In the genomic region with DNA sequence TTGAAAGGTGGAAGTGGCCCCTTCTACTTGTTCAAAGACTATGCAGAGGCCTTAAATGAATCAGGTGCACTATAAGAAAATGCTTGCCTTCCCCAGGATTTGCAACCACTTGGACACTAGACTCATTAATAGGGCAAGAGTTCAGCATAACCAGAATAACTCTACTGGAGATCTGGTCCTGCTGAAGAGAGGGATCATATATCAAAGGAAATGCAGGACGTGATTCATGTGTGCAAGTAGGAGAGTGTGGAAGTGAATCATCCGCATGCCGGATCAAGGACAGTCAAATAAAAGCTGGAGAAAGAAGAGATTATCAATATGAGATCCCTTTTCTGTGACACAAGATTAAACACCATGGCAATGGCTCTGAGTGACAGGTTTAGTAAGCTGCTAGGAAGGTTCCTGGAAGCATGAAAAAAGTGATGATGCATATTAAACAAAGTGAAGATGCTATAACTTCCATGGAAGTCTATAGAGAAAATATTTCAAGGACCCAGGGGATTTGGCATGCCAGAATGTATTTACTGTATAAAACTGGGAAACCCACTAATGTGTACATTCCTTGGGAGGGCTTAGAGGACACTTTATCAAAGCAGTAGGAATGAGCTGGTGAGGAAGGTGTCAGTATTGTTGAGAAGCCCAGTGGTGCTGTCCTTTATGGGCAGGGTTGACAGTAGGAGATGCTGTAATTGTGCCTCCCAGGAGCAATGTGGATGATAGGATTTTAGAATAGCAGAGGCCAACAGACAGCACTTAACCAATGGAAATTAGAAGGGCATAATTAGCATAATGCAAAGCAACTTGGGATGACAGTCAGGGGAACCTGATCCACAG, we compare ENCODE assay signal across 2 cellular contexts.
TF ChIP-seq lines count a peak whose summit lies in the region.

No MANE protein-coding gene starts in this region.

TF ChIP-seq in IMR-90, 13 proteins besides CTCF, POLR2A, EP300 and RAD21:
- TF ChIP-seq MAFK (IDR thresholded peaks at IDR 0.05; ENCODE audit: low read depth, low read length) (peak; percentile 23; the same call in 1 of the 2 replicates), RCOR1 (IDR thresholded peaks at IDR 0.05; ENCODE audit: insufficient replicate concordance, low read length) (peak; percentile 70), FOS (IDR thresholded peaks at IDR 0.05; ENCODE audit: low read depth, low read length) (peak; percentile 77; the same call in 1 of the 2 replicates), CEBPB (IDR thresholded peaks at IDR 0.05; ENCODE audit: low read depth, low read length) (no peak), BHLHE40 (IDR thresholded peaks at IDR 0.05; ENCODE audit: low read depth, low read length) (peak; percentile 93), SMC3 (IDR thresholded peaks at IDR 0.05; ENCODE audit: low read depth, low read length) (no peak)

TF ChIP-seq in HepG2, 621 proteins besides CTCF, POLR2A, EP300 and RAD21 (continues in another document):
- TF ChIP-seq, protein P1, sequence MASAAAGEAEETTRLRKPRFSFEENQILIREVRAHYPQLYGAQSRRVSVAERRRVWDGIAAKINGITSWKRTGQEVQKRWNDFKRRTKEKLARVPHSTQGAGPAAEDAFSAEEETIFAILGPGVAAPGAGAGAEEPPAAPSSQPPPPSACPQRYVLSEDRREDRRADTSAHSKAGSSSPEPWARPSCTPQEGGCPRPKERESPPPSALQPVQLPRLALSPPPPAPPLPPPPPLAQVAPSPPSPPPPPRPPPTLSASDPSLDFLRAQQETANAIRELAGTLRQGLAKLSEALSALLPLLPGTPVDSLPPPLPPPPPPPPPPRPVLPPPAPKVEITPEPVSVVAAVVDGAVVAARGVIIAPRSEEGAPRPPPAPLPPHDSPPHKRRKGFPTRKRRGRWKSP (CRISPR knock-in tag; IDR thresholded peaks at IDR 0.05), result peak; percentile 64; the same call in 1 of the 2 replicates
- TF ChIP-seq MATR3 (CRISPR knock-in tag; IDR thresholded peaks at IDR 0.05), result no peak
- no peak for TF ChIP-seq SRSF4 (IDR thresholded peaks at IDR 0.05; ENCODE audit: low read depth, low read length, poor library complexity, severe bottlenecking)
- 0 out of 2 replicates have a peak, but pooled peaks have one; percentile 17 for TF ChIP-seq ZNF3 (CRISPR knock-in tag; IDR thresholded peaks at IDR 0.05)
- peak; percentile 50; the same call in 1 of the 2 replicates for TF ChIP-seq POLR2G (IDR thresholded peaks at IDR 0.05; ENCODE audit: low read depth, low read length)
- no peak for TF ChIP-seq ZSCAN20 (CRISPR knock-in tag; IDR thresholded peaks at IDR 0.05; ENCODE audit: borderline replicate concordance)
- TF ChIP-seq, protein P2, sequence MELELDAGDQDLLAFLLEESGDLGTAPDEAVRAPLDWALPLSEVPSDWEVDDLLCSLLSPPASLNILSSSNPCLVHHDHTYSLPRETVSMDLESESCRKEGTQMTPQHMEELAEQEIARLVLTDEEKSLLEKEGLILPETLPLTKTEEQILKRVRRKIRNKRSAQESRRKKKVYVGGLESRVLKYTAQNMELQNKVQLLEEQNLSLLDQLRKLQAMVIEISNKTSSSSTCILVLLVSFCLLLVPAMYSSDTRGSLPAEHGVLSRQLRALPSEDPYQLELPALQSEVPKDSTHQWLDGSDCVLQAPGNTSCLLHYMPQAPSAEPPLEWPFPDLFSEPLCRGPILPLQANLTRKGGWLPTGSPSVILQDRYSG (CRISPR knock-in tag; IDR thresholded peaks at IDR 0.05), result 0 out of 2 replicates have a peak, but pooled peaks have one; percentile 55
- no peak for TF ChIP-seq ARNT2 (CRISPR knock-in tag; IDR thresholded peaks at IDR 0.05; ENCODE audit: low read depth)
- TF ChIP-seq ZNF746 (CRISPR knock-in tag; IDR thresholded peaks at IDR 0.05), result no peak
- TF ChIP-seq ELF3 (CRISPR knock-in tag; IDR thresholded peaks at IDR 0.05), result peak; percentile 50; the same call in 1 of the 2 replicates
- TF ChIP-seq KAT8 (CRISPR knock-in tag; IDR thresholded peaks at IDR 0.05), result peak; percentile 62
- TF ChIP-seq MBD4 (IDR thresholded peaks at IDR 0.05; ENCODE audit: borderline replicate concordance, low read length), result peak; percentile 84; the same call in 1 of the 2 replicates
- TF ChIP-seq JUND (CRISPR knock-in tag; IDR thresholded peaks at IDR 0.05), result peak; percentile 93
- no peak for TF ChIP-seq KDM5A (IDR thresholded peaks at IDR 0.05; ENCODE audit: borderline replicate concordance, low read length)
- TF ChIP-seq PHF8 (CRISPR knock-in tag; IDR thresholded peaks at IDR 0.05), result no peak
- peak; percentile 80 for TF ChIP-seq CREM (IDR thresholded peaks at IDR 0.05)
- TF ChIP-seq CREM (CRISPR knock-in tag; IDR thresholded peaks at IDR 0.05), result no peak
- TF ChIP-seq TBX3 (IDR thresholded peaks at IDR 0.05; ENCODE audit: borderline replicate concordance), result peak; percentile 84
- TF ChIP-seq, protein P3, sequence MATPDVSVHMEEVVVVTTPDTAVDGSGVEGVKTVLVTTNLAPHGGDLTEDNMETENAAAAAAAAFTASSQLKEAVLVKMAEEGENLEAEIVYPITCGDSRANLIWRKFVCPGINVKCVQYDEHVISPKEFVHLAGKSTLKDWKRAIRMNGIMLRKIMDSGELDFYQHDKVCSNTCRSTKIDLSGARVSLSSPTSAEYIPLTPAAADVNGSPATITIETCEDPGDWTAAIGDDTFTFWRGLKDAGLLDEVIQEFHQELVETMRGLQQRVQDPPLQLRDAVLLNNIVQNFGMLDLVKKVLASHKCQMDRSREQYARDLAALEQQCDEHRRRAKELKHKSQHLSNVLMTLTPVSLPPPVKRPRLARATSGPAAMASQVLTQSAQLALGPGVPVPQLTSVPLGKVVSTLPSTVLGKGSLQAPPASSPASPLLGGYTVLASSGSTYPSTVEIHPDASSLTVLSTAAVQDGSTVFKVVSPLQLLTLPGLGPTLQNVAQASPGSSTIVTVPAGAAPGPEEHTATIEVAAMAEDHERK (CRISPR knock-in tag; IDR thresholded peaks at IDR 0.05; ENCODE audit: low read depth), result 0 out of 2 replicates have a peak, but pooled peaks have one; percentile 43
- TF ChIP-seq, protein P4, sequence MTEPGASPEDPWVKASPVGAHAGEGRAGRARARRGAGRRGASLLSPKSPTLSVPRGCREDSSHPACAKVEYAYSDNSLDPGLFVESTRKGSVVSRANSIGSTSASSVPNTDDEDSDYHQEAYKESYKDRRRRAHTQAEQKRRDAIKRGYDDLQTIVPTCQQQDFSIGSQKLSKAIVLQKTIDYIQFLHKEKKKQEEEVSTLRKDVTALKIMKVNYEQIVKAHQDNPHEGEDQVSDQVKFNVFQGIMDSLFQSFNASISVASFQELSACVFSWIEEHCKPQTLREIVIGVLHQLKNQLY (CRISPR knock-in tag; IDR thresholded peaks at IDR 0.05), result peak; percentile 95
- TF ChIP-seq GATAD1 (CRISPR knock-in tag; IDR thresholded peaks at IDR 0.05), result peak; percentile 38
- no peak for TF ChIP-seq ZFP62 (CRISPR knock-in tag; IDR thresholded peaks at IDR 0.05)
- TF ChIP-seq ZNF614 (CRISPR knock-in tag; IDR thresholded peaks at IDR 0.05; ENCODE audit: borderline replicate concordance), result peak; percentile 81
- TF ChIP-seq GATAD2A (CRISPR knock-in tag; IDR thresholded peaks at IDR 0.05), result peak; percentile 96
- peak; percentile 89; the same call in 1 of the 2 replicates for TF ChIP-seq NFIC (IDR thresholded peaks at IDR 0.05; ENCODE audit: low read length)
- no peak for TF ChIP-seq ZNF747 (CRISPR knock-in tag; IDR thresholded peaks at IDR 0.05; ENCODE audit: borderline replicate concordance)
- TF ChIP-seq, protein P5, sequence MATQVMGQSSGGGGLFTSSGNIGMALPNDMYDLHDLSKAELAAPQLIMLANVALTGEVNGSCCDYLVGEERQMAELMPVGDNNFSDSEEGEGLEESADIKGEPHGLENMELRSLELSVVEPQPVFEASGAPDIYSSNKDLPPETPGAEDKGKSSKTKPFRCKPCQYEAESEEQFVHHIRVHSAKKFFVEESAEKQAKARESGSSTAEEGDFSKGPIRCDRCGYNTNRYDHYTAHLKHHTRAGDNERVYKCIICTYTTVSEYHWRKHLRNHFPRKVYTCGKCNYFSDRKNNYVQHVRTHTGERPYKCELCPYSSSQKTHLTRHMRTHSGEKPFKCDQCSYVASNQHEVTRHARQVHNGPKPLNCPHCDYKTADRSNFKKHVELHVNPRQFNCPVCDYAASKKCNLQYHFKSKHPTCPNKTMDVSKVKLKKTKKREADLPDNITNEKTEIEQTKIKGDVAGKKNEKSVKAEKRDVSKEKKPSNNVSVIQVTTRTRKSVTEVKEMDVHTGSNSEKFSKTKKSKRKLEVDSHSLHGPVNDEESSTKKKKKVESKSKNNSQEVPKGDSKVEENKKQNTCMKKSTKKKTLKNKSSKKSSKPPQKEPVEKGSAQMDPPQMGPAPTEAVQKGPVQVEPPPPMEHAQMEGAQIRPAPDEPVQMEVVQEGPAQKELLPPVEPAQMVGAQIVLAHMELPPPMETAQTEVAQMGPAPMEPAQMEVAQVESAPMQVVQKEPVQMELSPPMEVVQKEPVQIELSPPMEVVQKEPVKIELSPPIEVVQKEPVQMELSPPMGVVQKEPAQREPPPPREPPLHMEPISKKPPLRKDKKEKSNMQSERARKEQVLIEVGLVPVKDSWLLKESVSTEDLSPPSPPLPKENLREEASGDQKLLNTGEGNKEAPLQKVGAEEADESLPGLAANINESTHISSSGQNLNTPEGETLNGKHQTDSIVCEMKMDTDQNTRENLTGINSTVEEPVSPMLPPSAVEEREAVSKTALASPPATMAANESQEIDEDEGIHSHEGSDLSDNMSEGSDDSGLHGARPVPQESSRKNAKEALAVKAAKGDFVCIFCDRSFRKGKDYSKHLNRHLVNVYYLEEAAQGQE (IDR thresholded peaks at IDR 0.05; ENCODE audit: borderline replicate concordance in 1 of 2, low read depth in 1 of 2, low read length in 2 of 2), result peak in 1 of 2 experiments; percentile 35; a peak in 1 of 4 replicates
- TF ChIP-seq GFI1 (CRISPR knock-in tag; IDR thresholded peaks at IDR 0.05; ENCODE audit: borderline replicate concordance), result peak; percentile 88
- TF ChIP-seq ERF (CRISPR knock-in tag; IDR thresholded peaks at IDR 0.05), result peak; percentile 79
- peak; percentile 81; the same call in 1 of the 2 replicates for TF ChIP-seq NFKBIZ (CRISPR knock-in tag; IDR thresholded peaks at IDR 0.05)
- TF ChIP-seq EHMT2 (IDR thresholded peaks at IDR 0.05; ENCODE audit: borderline replicate concordance, low read depth, low read length), result peak; percentile 36; the same call in 1 of the 2 replicates
- TF ChIP-seq, protein P6, sequence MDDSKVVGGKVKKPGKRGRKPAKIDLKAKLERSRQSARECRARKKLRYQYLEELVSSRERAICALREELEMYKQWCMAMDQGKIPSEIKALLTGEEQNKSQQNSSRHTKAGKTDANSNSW (CRISPR knock-in tag; IDR thresholded peaks at IDR 0.05; ENCODE audit: borderline replicate concordance), result no peak
- no peak for TF ChIP-seq PTBP1 (IDR thresholded peaks at IDR 0.05; ENCODE audit: low read depth, low read length, poor library complexity, severe bottlenecking)
- TF ChIP-seq HNRNPUL1 (IDR thresholded peaks at IDR 0.05; ENCODE audit: low read depth, low read length), result no peak
- no peak for TF ChIP-seq TSC22D2 (CRISPR knock-in tag; IDR thresholded peaks at IDR 0.05; ENCODE audit: borderline replicate concordance)
- peak; percentile 90 for TF ChIP-seq JUN (CRISPR knock-in tag; IDR thresholded peaks at IDR 0.05)
- TF ChIP-seq ZBTB38 (CRISPR knock-in tag; IDR thresholded peaks at IDR 0.05), result no peak
- TF ChIP-seq MTA1 (CRISPR knock-in tag; IDR thresholded peaks at IDR 0.05; ENCODE audit: borderline replicate concordance), result no peak
- TF ChIP-seq RARG (CRISPR knock-in tag; IDR thresholded peaks at IDR 0.05; ENCODE audit: low read depth), result no peak
- no peak for TF ChIP-seq ZFP90 (CRISPR knock-in tag; IDR thresholded peaks at IDR 0.05; ENCODE audit: borderline replicate concordance)
- peak; percentile 15; the same call in 1 of the 2 replicates for TF ChIP-seq SMC3 (IDR thresholded peaks at IDR 0.05; ENCODE audit: low read length)
- TF ChIP-seq TBX2 (CRISPR knock-in tag; IDR thresholded peaks at IDR 0.05; ENCODE audit: borderline replicate concordance), result peak; percentile 76
- TF ChIP-seq, protein P7, sequence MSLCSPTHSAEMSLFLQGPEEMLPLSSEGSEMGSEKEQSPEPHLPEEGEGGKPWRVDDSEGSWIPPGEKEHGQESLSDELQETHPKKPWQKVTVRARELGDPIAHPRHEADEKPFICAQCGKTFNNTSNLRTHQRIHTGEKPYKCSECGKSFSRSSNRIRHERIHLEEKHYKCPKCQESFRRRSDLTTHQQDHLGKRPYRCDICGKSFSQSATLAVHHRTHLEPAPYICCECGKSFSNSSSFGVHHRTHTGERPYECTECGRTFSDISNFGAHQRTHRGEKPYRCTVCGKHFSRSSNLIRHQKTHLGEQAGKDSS (CRISPR knock-in tag; IDR thresholded peaks at IDR 0.05; ENCODE audit: borderline replicate concordance, low read depth), result 0 out of 2 replicates have a peak, but pooled peaks have one; percentile 45
- no peak for TF ChIP-seq ZNF180 (CRISPR knock-in tag; IDR thresholded peaks at IDR 0.05; ENCODE audit: borderline replicate concordance, low read depth)
- TF ChIP-seq, protein P8, sequence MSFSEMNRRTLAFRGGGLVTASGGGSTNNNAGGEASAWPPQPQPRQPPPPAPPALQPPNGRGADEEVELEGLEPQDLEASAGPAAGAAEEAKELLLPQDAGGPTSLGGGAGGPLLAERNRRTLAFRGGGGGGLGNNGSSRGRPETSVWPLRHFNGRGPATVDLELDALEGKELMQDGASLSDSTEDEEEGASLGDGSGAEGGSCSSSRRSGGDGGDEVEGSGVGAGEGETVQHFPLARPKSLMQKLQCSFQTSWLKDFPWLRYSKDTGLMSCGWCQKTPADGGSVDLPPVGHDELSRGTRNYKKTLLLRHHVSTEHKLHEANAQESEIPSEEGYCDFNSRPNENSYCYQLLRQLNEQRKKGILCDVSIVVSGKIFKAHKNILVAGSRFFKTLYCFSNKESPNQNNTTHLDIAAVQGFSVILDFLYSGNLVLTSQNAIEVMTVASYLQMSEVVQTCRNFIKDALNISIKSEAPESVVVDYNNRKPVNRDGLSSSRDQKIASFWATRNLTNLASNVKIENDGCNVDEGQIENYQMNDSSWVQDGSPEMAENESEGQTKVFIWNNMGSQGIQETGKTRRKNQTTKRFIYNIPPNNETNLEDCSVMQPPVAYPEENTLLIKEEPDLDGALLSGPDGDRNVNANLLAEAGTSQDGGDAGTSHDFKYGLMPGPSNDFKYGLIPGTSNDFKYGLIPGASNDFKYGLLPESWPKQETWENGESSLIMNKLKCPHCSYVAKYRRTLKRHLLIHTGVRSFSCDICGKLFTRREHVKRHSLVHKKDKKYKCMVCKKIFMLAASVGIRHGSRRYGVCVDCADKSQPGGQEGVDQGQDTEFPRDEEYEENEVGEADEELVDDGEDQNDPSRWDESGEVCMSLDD (CRISPR knock-in tag; IDR thresholded peaks at IDR 0.05; ENCODE audit: borderline replicate concordance), result no peak
- peak; percentile 51; the same call in 1 of the 2 replicates for TF ChIP-seq HOXA3 (CRISPR knock-in tag; IDR thresholded peaks at IDR 0.05)
- peak; percentile 15; the same call in 1 of the 2 replicates for TF ChIP-seq SMAD9 (CRISPR knock-in tag; IDR thresholded peaks at IDR 0.05)
- TF ChIP-seq MIXL1 (CRISPR knock-in tag; IDR thresholded peaks at IDR 0.05), result peak; percentile 96
- TF ChIP-seq HNF4A (CRISPR knock-in tag; IDR thresholded peaks at IDR 0.05), result peak; percentile 73
- TF ChIP-seq RARA (CRISPR knock-in tag; IDR thresholded peaks at IDR 0.05), result peak; percentile 97
- peak; percentile 56; the same call in 1 of the 2 replicates for TF ChIP-seq ZMYM2 (CRISPR knock-in tag; IDR thresholded peaks at IDR 0.05)
